In genomic region chr5:52789378-52789777, GRCh38 we compare ENCODE assay signal across 11 cellular contexts. TPM values are rescaled to one million over a fixed set of nuclear protein-coding genes. Genes with fewer than 3 reads are reported as not detected.
A peak's percentile ranks its signal among the peaks of the same experiment; 100 is the strongest.
DNase-seq lines count a peak whose midpoint lies in the region; ATAC-seq and TF ChIP-seq lines count a peak whose summit lies in the region.
"Had no signal": no experiment of that assay in that cellular context is flagged by ENCODE, and none has a peak within 500 bp of the region (broad histone marks: within the 10 kb centered on the region; RNA-seq: fewer than 3 reads in every experiment).

No MANE protein-coding gene starts in this region.

- BruUV-seq in mammary epithelial cell (replicated peaks; lab: Mats Ljungman, UMichigan): no TSS peak

- intact Hi-C loops in right cardiac atrium (cut with DNase I): loop anchor here in 3 of 4 donors (5.0 kb wide), 2 partner anchors 97 to 128 kb away; no protein-coding TSS in a partner anchor
- intact Hi-C loops in Right ventricle myocardium superior (cut with DNase I): loop anchor here (5.0 to 10.0 kb wide), 2 partner anchors 95 to 128 kb away; no protein-coding TSS in a partner anchor
- intact Hi-C loops in mammary epithelial cell (cut with micrococcal nuclease): loop anchor here (5.0 kb wide), 1 partner anchor 173 kb away; no protein-coding TSS in a partner anchor
- intact Hi-C loops in naive thymus-derived CD4-positive, alpha-beta T cell (cut with micrococcal nuclease): loop anchor here in 1 of 2 donors (5.0 kb wide), 1 partner anchor 62 kb away; no protein-coding TSS in a partner anchor
- intact Hi-C loops in aorta (cut with DNase I): loop anchor here (5.0 to 10.0 kb wide), 4 partner anchors 97 to 305 kb away; no protein-coding TSS in a partner anchor

- H3K4me2 ChIP-seq in mammary epithelial cell (ENCODE audit: insufficient read depth, low read depth, low read length): peak overlapping the region; percentile 86

- in situ Hi-C loops in mammary epithelial cell (cut with MboI; ENCODE audit: low sequenced_read_pairs in 2 of 2): loop anchor here in 1 of 2 donors (10.0 kb wide), 1 partner anchor 135 kb away; no protein-coding TSS in a partner anchor

- peak overlapping the region in 8 of 10 donors; percentile 7 to 95 (median 90) for H3K4me3 Mint-ChIP-seq in naive thymus-derived CD4-positive, alpha-beta T cell

- CTCF ChIA-PET in mammary epithelial cell (lab: Charles Lee; ENCODE audit: low non-redundant PET): interaction anchor here (1.1 kb wide), 1 partner anchor 126 kb away, joined by 4 read pairs; no protein-coding TSS in a partner anchor
- CTCF ChIA-PET in naive thymus-derived CD4-positive, alpha-beta T cell (lab: Charles Lee): interaction anchor here (0.9 to 1.6 kb wide), 3 partner anchors 10 to 164 kb away, joined by 3 to 7 read pairs (median 4); no protein-coding TSS in a partner anchor

- dilution Hi-C loops in mammary epithelial cell (cut with HindIII; ENCODE audit: low sequenced_read_pairs): no loop called here

- H3K4me3 ChIP-seq in right cardiac atrium (ENCODE audit: low read length) (peak overlapping the region; percentile 65), mammary epithelial cell (replicated peaks in 1 of 3; ENCODE audit: insufficient read depth in 1 of 3, low read depth in 2 of 3, low read length in 3 of 3) (peak overlapping the region in 1 of 3 experiments; percentile 67), aorta (ENCODE audit: low read length in 2 of 2) (peak overlapping the region; percentile 86 to 93)
- no peak overlapping the region for H3K4me3 ChIP-seq in naive thymus-derived CD4-positive, alpha-beta T cell (ENCODE audit: low read length)

- peaks cover 0 to 9% (median 0%) of the 10 kb centered on the region in 5 donors for H3K36me3 Mint-ChIP-seq in naive thymus-derived CD4-positive, alpha-beta T cell

- H3K9me3 ChIP-seq in right cardiac atrium (ENCODE audit: control insufficient read depth, low read length) (no peaks in the 10 kb centered on the region), mammary epithelial cell (replicated peaks; ENCODE audit: insufficient read depth, low read length) (no peaks in the 10 kb centered on the region), aorta (ENCODE audit: control insufficient read depth, low read length) (no peaks in the 10 kb centered on the region)
- no peaks in the 10 kb centered on the region for H3K9me3 ChIP-seq in naive thymus-derived CD4-positive, alpha-beta T cell (ENCODE audit: control insufficient read depth in 2 of 3, low read length in 3 of 3)

- H3K4me1 Mint-ChIP-seq in naive thymus-derived CD4-positive, alpha-beta T cell: peaks cover 16 to 40% (median 29%) of the 10 kb centered on the region in 7 donors

- TF ChIP-seq CTCF in mammary epithelial cell (conservative IDR thresholded peaks at IDR 0.05 in 1 of 2, IDR thresholded peaks at IDR 0.05 in 1 of 2; ENCODE audit: extremely low read depth in 1 of 2, insufficient read depth in 1 of 2, low read depth in 1 of 2, low read length in 2 of 2): no peak

- H3K4me1 ChIP-seq in right cardiac atrium (ENCODE audit: control insufficient read depth, insufficient read depth, low read length) (no peaks in the 10 kb centered on the region), mammary epithelial cell (ENCODE audit: insufficient read depth, low read length) (peaks cover 21% of the 10 kb centered on the region), aorta (ENCODE audit: control insufficient read depth in 1 of 2, insufficient read depth in 2 of 2, low read length in 2 of 2) (peaks cover 6 to 10% of the 10 kb centered on the region in 2 donors)
- H3K4me1 ChIP-seq in naive thymus-derived CD4-positive, alpha-beta T cell (ENCODE audit: control insufficient read depth in 2 of 2, insufficient read depth in 2 of 2, low read length in 2 of 2): peaks cover 0 to 15% of the 10 kb centered on the region in 2 donors

- H3K36me3 ChIP-seq in mammary epithelial cell (ENCODE audit: insufficient read depth, low read length) (no peaks in the 10 kb centered on the region), aorta (ENCODE audit: control insufficient read depth in 1 of 2, insufficient read depth in 2 of 2, low read length in 1 of 2) (no peaks in the 10 kb centered on the region)
- H3K36me3 ChIP-seq in naive thymus-derived CD4-positive, alpha-beta T cell (ENCODE audit: control insufficient read depth in 2 of 3, insufficient read depth in 3 of 3, low read length in 3 of 3): no peaks in the 10 kb centered on the region

- peaks cover 0 to 45% (median 3%) of the 10 kb centered on the region in 5 donors for H3K27me3 Mint-ChIP-seq in naive thymus-derived CD4-positive, alpha-beta T cell

- no peak for DNase-seq in right cardiac atrium
- no peak for DNase-seq in Right ventricle myocardium superior
- DNase-seq in mammary epithelial cell: no peak
- DNase-seq in naive thymus-derived CD4-positive, alpha-beta T cell: no peak
- no peak for DNase-seq in aorta
- DNase-seq in NCI-H1092 (lab: John Stamatoyannopoulos, UW): no peak
- DNase-seq: activated CD4-positive, CD25-positive, alpha-beta regulatory T cell treated with anti-CD3 and anti-CD28 coated beads, Interleukin-2, amount 50 U/mL, for 72 hours; cerebellar nuclear complex; NCI-H748 treated with DMSO at 0.1 percent for 48 hours had no signal

- H3K79me2 ChIP-seq in mammary epithelial cell (ENCODE audit: insufficient read depth, low read length): peaks cover 15% of the 10 kb centered on the region

- no peak for ATAC-seq in right cardiac atrium
- ATAC-seq in Right ventricle myocardium superior (ENCODE audit: poor library complexity): no peak
- ATAC-seq in naive thymus-derived CD4-positive, alpha-beta T cell: no peak
- no peak for ATAC-seq in aorta (ENCODE audit: low FRiP score)
- ATAC-seq in HG03354 (IDR thresholded peaks at IDR 0.05; ENCODE audit: poor library complexity, severe bottlenecking, unreplicated experiment): no peak
- no peak for ATAC-seq in esophagus mucosa

- no peaks in the 10 kb centered on the region for H3K9me3 Mint-ChIP-seq in naive thymus-derived CD4-positive, alpha-beta T cell

- no peak overlapping the region for H3K27ac Mint-ChIP-seq in naive thymus-derived CD4-positive, alpha-beta T cell

- H3K9ac ChIP-seq in mammary epithelial cell (ENCODE audit: insufficient read depth, low read length): no peak overlapping the region

- H3K27ac ChIP-seq in right cardiac atrium (ENCODE audit: low read length): no peak overlapping the region
- no peak overlapping the region for H3K27ac ChIP-seq in mammary epithelial cell (ENCODE audit: insufficient read depth, low read depth, low read length)
- no peak overlapping the region for H3K27ac ChIP-seq in naive thymus-derived CD4-positive, alpha-beta T cell (ENCODE audit: low read depth, low read length)
- H3K27ac ChIP-seq in aorta (ENCODE audit: low read depth in 1 of 2, low read length in 2 of 2): peak overlapping the region in 1 of 2 donors; percentile 57

- 46% methylated on average over 1 of the region's 1 CpG for WGBS in right cardiac atrium
- 100% methylated on average over 1 of the region's 1 CpG for WGBS in mammary epithelial cell (ENCODE audit: low coverage, missing lambda C conversion rate)
- 3 to 4% methylated on average over 1 of the region's 1 CpG for WGBS in aorta, 2 donors

- POLR2A ChIA-PET in naive thymus-derived CD4-positive, alpha-beta T cell (lab: Charles Lee): interaction anchor here (0.6 to 4.1 kb wide), 5 partner anchors 10 to 132 kb away, joined by 3 to 19 read pairs (median 5); no protein-coding TSS in a partner anchor

- no peak overlapping the region for H2AFZ ChIP-seq in mammary epithelial cell (ENCODE audit: low read depth, low read length)

- no peaks in the 10 kb centered on the region for H4K20me1 ChIP-seq in mammary epithelial cell (ENCODE audit: insufficient read depth, low read length)

- H3K27me3 ChIP-seq in right cardiac atrium (ENCODE audit: control insufficient read depth, insufficient read depth): no peaks in the 10 kb centered on the region
- H3K27me3 ChIP-seq in mammary epithelial cell (ENCODE audit: insufficient read depth, low read length): no peaks in the 10 kb centered on the region
- no peaks in the 10 kb centered on the region for H3K27me3 ChIP-seq in naive thymus-derived CD4-positive, alpha-beta T cell (ENCODE audit: control insufficient read depth in 2 of 2, insufficient read depth in 2 of 2, low read length in 2 of 2)
- H3K27me3 ChIP-seq in aorta (ENCODE audit: control insufficient read depth in 1 of 2, insufficient read depth in 2 of 2, low read length in 1 of 2): no peaks in the 10 kb centered on the region

RNA-seq across cellular contexts. Expression of gene ITGA1, which starts 1.7 kb away (rescaled TPM):
- total RNA-seq in right cardiac atrium (10 to 100 TPM; 22.2 to 42.4 (median 29.4) TPM), Right ventricle myocardium superior (23.6 TPM), mammary epithelial cell (10 to 100 TPM in 1 of 2 donors, 1 to 10 TPM in 1; 2.7 to 14.6 TPM), aorta (100 to 1,000 TPM; 132 to 152 TPM), esophagus mucosa (5.1 TPM)
- polyA plus RNA-seq in right cardiac atrium (6.6 TPM), mammary epithelial cell (3.9 TPM), aorta (10 to 100 TPM; 17.8 to 65.0 TPM)
- 3.5 TPM for polyA minus RNA-seq in mammary epithelial cell
- total RNA-seq in naive thymus-derived CD4-positive, alpha-beta T cell: 1 to 10 TPM in 4 of 5 experiments, under 1 TPM in 1; 0.92 to 8.7 (median 2.4) TPM
- polyA plus RNA-seq in naive thymus-derived CD4-positive, alpha-beta T cell: 1 to 10 TPM; 1.6 to 1.8 TPM

RNA-seq across cellular contexts. Expression of gene PELO, which starts 1.7 kb away (rescaled TPM):
- 10 to 100 TPM; 19.1 to 24.3 (median 20.2) TPM for total RNA-seq in right cardiac atrium
- polyA plus RNA-seq in right cardiac atrium: 7.9 TPM
- total RNA-seq in Right ventricle myocardium superior: 16.9 TPM
- 10 to 100 TPM; 20.5 to 24.4 TPM for total RNA-seq in mammary epithelial cell
- polyA plus RNA-seq in mammary epithelial cell: 21.1 TPM
- polyA minus RNA-seq in mammary epithelial cell: 25.4 TPM
- total RNA-seq in naive thymus-derived CD4-positive, alpha-beta T cell: 10 to 100 TPM in 2 of 5 experiments, 1 to 10 TPM in 3; 7.7 to 16.8 (median 9.7) TPM
- polyA plus RNA-seq in naive thymus-derived CD4-positive, alpha-beta T cell: 1 to 10 TPM; 4.6 to 6.1 TPM
- 10 to 100 TPM; 49.6 to 52.4 TPM for total RNA-seq in aorta
- 10 to 100 TPM; 11.0 to 30.2 TPM for polyA plus RNA-seq in aorta
- total RNA-seq in esophagus mucosa: 7.6 TPM
